Comparison of ENCODE assay signal across 22 cellular contexts in the genomic region with DNA sequence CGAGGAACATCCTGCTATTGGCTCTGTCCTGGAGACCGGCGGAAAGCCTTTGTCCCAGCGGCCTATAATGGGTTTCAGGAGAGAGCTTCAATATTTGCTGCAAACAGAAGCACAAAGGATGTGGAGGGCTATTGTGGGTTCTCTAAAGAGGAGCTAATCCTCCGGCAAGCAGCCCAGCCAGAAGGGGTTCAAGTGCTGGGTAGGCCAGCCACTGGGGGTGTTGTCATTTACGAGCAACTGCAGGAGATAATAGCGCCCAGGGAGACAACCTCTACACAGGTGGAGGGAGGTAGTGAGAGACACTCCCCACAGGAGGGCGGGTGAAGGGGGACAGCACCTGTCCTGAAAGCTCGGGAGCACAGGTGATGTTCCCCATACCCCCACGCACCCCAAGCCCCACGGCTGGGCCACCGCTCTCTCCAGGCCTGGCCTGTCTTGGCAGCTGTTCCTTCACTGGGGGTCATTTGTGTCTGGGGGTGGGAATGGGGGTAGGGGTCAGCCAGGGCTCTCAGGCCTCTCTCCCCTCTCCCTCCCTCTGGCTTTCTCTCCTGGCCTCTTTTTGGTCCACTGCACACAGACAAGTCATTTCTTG. TPM values are rescaled to one million over a fixed set of nuclear protein-coding genes. Genes with fewer than 3 reads are reported as not detected.
A peak's percentile ranks its signal among the peaks of the same experiment; 100 is the strongest.
DNase-seq lines count a peak whose midpoint lies in the region; ATAC-seq lines count a peak whose summit lies in the region.
"Had no signal": no experiment of that assay in that cellular context is flagged by ENCODE, and none has a peak within 500 bp of the region (broad histone marks: within the 10 kb centered on the region; RNA-seq: fewer than 3 reads in every experiment).

No MANE protein-coding gene starts in this region.

- no peaks in the 10 kb centered on the region for H3K4me1 Mint-ChIP-seq in activated naive CD4-positive, alpha-beta T cell treated with anti-CD3 and anti-CD28 coated beads, Interleukin-2, amount 50 U/mL, for 24 hours
- H3K4me1 Mint-ChIP-seq in activated T-cell treated with anti-CD3 and anti-CD28 coated beads, Interleukin-2, amount 50 U/mL, for 4 hours (ENCODE audit: low read depth): no peaks in the 10 kb centered on the region
- H3K4me1 Mint-ChIP-seq in effector memory CD8-positive, alpha-beta T cell (ENCODE audit: low read depth in 2 of 2): peaks cover 0 to 2% of the 10 kb centered on the region in 2 donors
- H3K4me1 Mint-ChIP-seq: B cell; central memory CD8-positive, alpha-beta T cell had no signal

- intact Hi-C loops in posterior vena cava (cut with DNase I) (no loop called here), head of caudate nucleus (cut with DNase I) (no loop called here)

- no peak for ATAC-seq in activated T-cell treated with anti-CD3 and anti-CD28 coated beads, Interleukin-2, amount 50 U/mL, for 4 hours
- no peak for ATAC-seq in effector memory CD8-positive, alpha-beta T cell (replicated peaks)
- ATAC-seq: activated CD4-positive, alpha-beta T cell treated with anti-CD3 and anti-CD28 coated beads for 36 hours; right lobe of liver; stimulated activated naive B cell treated with anti-CD40 and anti-IgM and Interleukin-4, amounts not matched to agents 10 μg/mL and 1 μg/mL and 100 μg/mL, for 72 hours had no signal

- no peak overlapping the region for H3K4me3 Mint-ChIP-seq in activated naive CD4-positive, alpha-beta T cell treated with anti-CD3 and anti-CD28 coated beads, Interleukin-2, amount 50 U/mL, for 24 hours
- no peak overlapping the region for H3K4me3 Mint-ChIP-seq in activated T-cell treated with anti-CD3 and anti-CD28 coated beads, Interleukin-2, amount 50 U/mL, for 4 hours
- H3K4me3 Mint-ChIP-seq in effector memory CD8-positive, alpha-beta T cell: no peak overlapping the region
- H3K4me3 Mint-ChIP-seq: activated CD4-positive, alpha-beta T cell treated with anti-CD3 and anti-CD28 coated beads for 36 hours; B cell; central memory CD8-positive, alpha-beta T cell; stimulated activated naive B cell treated with anti-CD40 and anti-IgM and Interleukin-4, amounts not matched to agents 10 μg/mL and 1 μg/mL and 100 μg/mL, for 72 hours had no signal

- H3K36me3 Mint-ChIP-seq in activated naive CD4-positive, alpha-beta T cell treated with anti-CD3 and anti-CD28 coated beads, Interleukin-2, amount 50 U/mL, for 24 hours: no peaks in the 10 kb centered on the region
- H3K36me3 Mint-ChIP-seq in activated T-cell treated with anti-CD3 and anti-CD28 coated beads, Interleukin-2, amount 50 U/mL, for 4 hours (ENCODE audit: insufficient read depth): no peaks in the 10 kb centered on the region
- H3K36me3 Mint-ChIP-seq in effector memory CD8-positive, alpha-beta T cell (ENCODE audit: insufficient read depth): no peaks in the 10 kb centered on the region
- H3K36me3 Mint-ChIP-seq: stimulated activated naive B cell treated with anti-CD40 and anti-IgM and Interleukin-4, amounts not matched to agents 10 μg/mL and 1 μg/mL and 100 μg/mL, for 72 hours had no signal

- no peak for DNase-seq in activated naive CD4-positive, alpha-beta T cell (lab: John Stamatoyannopoulos, UW)
- DNase-seq in NCI-H2029 treated with DMSO at 0.1 percent for 48 hours (lab: John Stamatoyannopoulos, UW): peak; percentile 98
- peak; percentile 94 for DNase-seq in NCI-H748 (lab: John Stamatoyannopoulos, UW; ENCODE audit: unreplicated experiment)
- DNase-seq in posterior vena cava (ENCODE audit: low spot score): peak; percentile 37
- DNase-seq in head of caudate nucleus: no peak
- no peak for DNase-seq in activated T-cell treated with anti-CD3 and anti-CD28 coated beads, Interleukin-2, amount 50 U/mL, for 4 hours
- no peak for DNase-seq in effector memory CD8-positive, alpha-beta T cell
- DNase-seq: activated CD4-positive, alpha-beta T cell treated with anti-CD3 and anti-CD28 coated beads for 36 hours; activated effector memory CD4-positive, alpha-beta T cell treated with anti-CD3 and anti-CD28 coated beads, Interleukin-2, amount 50 U/mL, for 16 hours; amniotic stem cell; effector CD4-positive, alpha-beta T cell; glutamatergic neuron; GM23248; IMR-90; stimulated activated naive B cell treated with anti-CD40 and anti-IgM and Interleukin-4, amounts not matched to agents 10 μg/mL and 1 μg/mL and 100 μg/mL, for 72 hours; tibial artery had no signal

- H3K9me3 Mint-ChIP-seq in activated naive CD4-positive, alpha-beta T cell treated with anti-CD3 and anti-CD28 coated beads, Interleukin-2, amount 50 U/mL, for 24 hours: no peaks in the 10 kb centered on the region
- H3K9me3 Mint-ChIP-seq in activated T-cell treated with anti-CD3 and anti-CD28 coated beads, Interleukin-2, amount 50 U/mL, for 4 hours: no peaks in the 10 kb centered on the region
- H3K9me3 Mint-ChIP-seq in effector memory CD8-positive, alpha-beta T cell: no peaks in the 10 kb centered on the region
- H3K9me3 Mint-ChIP-seq: central memory CD8-positive, alpha-beta T cell; stimulated activated naive B cell treated with anti-CD40 and anti-IgM and Interleukin-4, amounts not matched to agents 10 μg/mL and 1 μg/mL and 100 μg/mL, for 72 hours had no signal

- peak overlapping the region; percentile 30 for H3K27ac Mint-ChIP-seq in activated naive CD4-positive, alpha-beta T cell treated with anti-CD3 and anti-CD28 coated beads, Interleukin-2, amount 50 U/mL, for 24 hours
- H3K27ac Mint-ChIP-seq in effector memory CD8-positive, alpha-beta T cell: no peak overlapping the region
- H3K27ac Mint-ChIP-seq: activated CD4-positive, alpha-beta T cell treated with anti-CD3 and anti-CD28 coated beads for 36 hours; B cell; stimulated activated naive B cell treated with anti-CD40 and anti-IgM and Interleukin-4, amounts not matched to agents 10 μg/mL and 1 μg/mL and 100 μg/mL, for 72 hours had no signal

- no peaks in the 10 kb centered on the region for H3K27me3 Mint-ChIP-seq in activated naive CD4-positive, alpha-beta T cell treated with anti-CD3 and anti-CD28 coated beads, Interleukin-2, amount 50 U/mL, for 24 hours
- H3K27me3 Mint-ChIP-seq in activated T-cell treated with anti-CD3 and anti-CD28 coated beads, Interleukin-2, amount 50 U/mL, for 4 hours (ENCODE audit: low read depth): peaks cover 2% of the 10 kb centered on the region
- peaks cover 32 to 58% of the 10 kb centered on the region in 2 donors for H3K27me3 Mint-ChIP-seq in effector memory CD8-positive, alpha-beta T cell

RNA-seq across cellular contexts. Expression of a gene that starts 21.9 kb away (rescaled TPM):
- total RNA-seq in posterior vena cava: not detected
- total RNA-seq in activated T-cell treated with anti-CD3 and anti-CD28 coated beads, Interleukin-2, amount 50 U/mL, for 4 hours: not detected
- total RNA-seq: activated CD4-positive, alpha-beta T cell treated with anti-CD3 and anti-CD28 coated beads for 36 hours; B cell; GM23248; IMR-90; liver; osteocyte had no signal

RNA-seq across cellular contexts. Expression of a gene that starts 38.1 kb away (rescaled TPM):
- total RNA-seq in posterior vena cava: 1 to 10 TPM; 3.2 to 9.2 TPM
- total RNA-seq in activated T-cell treated with anti-CD3 and anti-CD28 coated beads, Interleukin-2, amount 50 U/mL, for 4 hours: under 1 TPM in 2 of 3 donors, not detected in 1; 0.05 to 0.24 TPM
- total RNA-seq: activated CD4-positive, alpha-beta T cell treated with anti-CD3 and anti-CD28 coated beads for 36 hours; B cell had no signal

RNA-seq across cellular contexts. Expression of a gene that starts 58.6 kb away (rescaled TPM):
- not detected for total RNA-seq in posterior vena cava
- under 1 TPM in 1 of 3 donors, not detected in 2; 0.32 TPM for total RNA-seq in activated T-cell treated with anti-CD3 and anti-CD28 coated beads, Interleukin-2, amount 50 U/mL, for 4 hours
- total RNA-seq: activated CD4-positive, alpha-beta T cell treated with anti-CD3 and anti-CD28 coated beads for 36 hours; B cell; GM23248; IMR-90; osteocyte had no signal

Comparison
In these comparisons a context has a peak if more than half of its experiments do, and no peak if none do; other contexts are left out.
1. DNase-seq: peak in NCI-H2029 treated with DMSO at 0.1 percent for 48 hours (single experiment), NCI-H748 (single experiment) and posterior vena cava (single experiment); none in activated naive CD4-positive, alpha-beta T cell (0 of 4), head of caudate nucleus (0 of 42), activated T-cell treated with anti-CD3 and anti-CD28 coated beads, Interleukin-2, amount 50 U/mL, for 4 hours (single experiment) and effector memory CD8-positive, alpha-beta T cell (0 of 3).